1 cellular context compared by ENCODE assay signal in the genomic region with DNA sequence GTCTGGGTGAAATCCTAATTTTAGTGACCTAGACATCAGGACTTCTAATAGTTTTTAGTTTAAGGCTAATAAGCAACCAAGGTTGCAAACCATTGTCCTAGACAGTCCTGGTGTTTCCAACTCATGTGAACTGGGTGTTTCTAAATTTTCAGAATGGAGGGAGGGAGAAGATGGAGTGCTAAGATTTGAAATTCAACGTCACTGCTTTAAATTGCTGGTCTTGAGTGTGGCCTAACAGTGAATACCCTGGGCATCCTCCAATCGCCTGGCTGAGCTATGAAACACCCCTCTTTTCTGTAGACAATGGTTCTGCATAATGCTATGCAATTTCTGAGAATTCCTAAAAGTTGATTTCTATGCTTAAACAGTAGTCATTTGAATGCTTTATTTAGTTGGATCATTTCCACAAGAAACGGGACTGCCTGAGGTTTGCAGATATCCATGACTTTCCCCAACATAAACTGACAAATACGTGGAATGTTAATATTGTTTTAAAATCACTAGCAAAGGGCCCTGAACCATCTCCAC.
TF ChIP-seq lines count a peak whose summit lies in the region.

No MANE protein-coding gene starts in this region.

TF ChIP-seq in K562, 482 proteins besides CTCF, POLR2A, EP300 and RAD21 (continued from another document and continues in another):
- TF ChIP-seq, protein P1, sequence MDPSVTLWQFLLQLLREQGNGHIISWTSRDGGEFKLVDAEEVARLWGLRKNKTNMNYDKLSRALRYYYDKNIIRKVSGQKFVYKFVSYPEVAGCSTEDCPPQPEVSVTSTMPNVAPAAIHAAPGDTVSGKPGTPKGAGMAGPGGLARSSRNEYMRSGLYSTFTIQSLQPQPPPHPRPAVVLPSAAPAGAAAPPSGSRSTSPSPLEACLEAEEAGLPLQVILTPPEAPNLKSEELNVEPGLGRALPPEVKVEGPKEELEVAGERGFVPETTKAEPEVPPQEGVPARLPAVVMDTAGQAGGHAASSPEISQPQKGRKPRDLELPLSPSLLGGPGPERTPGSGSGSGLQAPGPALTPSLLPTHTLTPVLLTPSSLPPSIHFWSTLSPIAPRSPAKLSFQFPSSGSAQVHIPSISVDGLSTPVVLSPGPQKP (CRISPR knock-in tag; IDR thresholded peaks at IDR 0.05): no peak
- TF ChIP-seq ZKSCAN1 (IDR thresholded peaks at IDR 0.05; ENCODE audit: low read depth, low read length) (no peak), ZNF589 (CRISPR knock-in tag; IDR thresholded peaks at IDR 0.05; ENCODE audit: low read depth) (no peak), ZNF354B (CRISPR knock-in tag; IDR thresholded peaks at IDR 0.05) (no peak), FOXM1 (IDR thresholded peaks at IDR 0.05; ENCODE audit: low read depth) (no peak), FOXM1 (CRISPR knock-in tag; IDR thresholded peaks at IDR 0.05; ENCODE audit: low read depth) (no peak), SRF (CRISPR knock-in tag; IDR thresholded peaks at IDR 0.05) (no peak), TEAD1 (CRISPR knock-in tag; IDR thresholded peaks at IDR 0.05) (no peak), ZMIZ1 (IDR thresholded peaks at IDR 0.05; ENCODE audit: low read depth in 2 of 2, low read length in 2 of 2) (0 out of 4 replicates have a peak, but pooled peaks of 1 of the 2 experiments have one; percentile 33), ZFX (CRISPR knock-in tag; IDR thresholded peaks at IDR 0.05) (peak; percentile 33; the same call in 1 of the 2 replicates), ATF7 (IDR thresholded peaks at IDR 0.05) (peak; percentile 39; the same call in 1 of the 2 replicates), MEIS2 (IDR thresholded peaks at IDR 0.05; ENCODE audit: partially characterized antibody) (no peak), SRSF7 (optimal IDR thresholded peaks at IDR 0.05; ENCODE audit: low read depth, low read length) (no peak), SREBF2 (CRISPR knock-in tag; IDR thresholded peaks at IDR 0.05) (no peak), ATF1 (CRISPR knock-in tag; IDR thresholded peaks at IDR 0.05) (no peak), ATF1 (tag; IDR thresholded peaks at IDR 0.05) (peak; percentile 84), SMARCE1 (IDR thresholded peaks at IDR 0.05) (no peak), TEAD4 (IDR thresholded peaks at IDR 0.05; ENCODE audit: low read length) (peak; percentile 17; the same call in 1 of the 2 replicates), TEAD4 (CRISPR knock-in tag; IDR thresholded peaks at IDR 0.05; ENCODE audit: borderline replicate concordance) (no peak), EGR1 (conservative IDR thresholded peaks at IDR 0.05) (no peak), MECOM (CRISPR knock-in tag; IDR thresholded peaks at IDR 0.05) (no peak), ZNF165 (CRISPR knock-in tag; IDR thresholded peaks at IDR 0.05; ENCODE audit: borderline replicate concordance) (no peak), LARP7 (IDR thresholded peaks at IDR 0.05) (no peak), SRSF1 (IDR thresholded peaks at IDR 0.05; ENCODE audit: low read depth, low read length) (no peak), RBM17 (IDR thresholded peaks at IDR 0.05; ENCODE audit: borderline replicate concordance, low read depth, low read length) (no peak), ZBTB11 (CRISPR knock-in tag; IDR thresholded peaks at IDR 0.05) (0 out of 6 replicates have a peak, but pooled peaks of 1 of the 3 experiments have one; percentile 19), SP1 (CRISPR knock-in tag; IDR thresholded peaks at IDR 0.05) (no peak), BDP1 (IDR thresholded peaks at IDR 0.05; ENCODE audit: insufficient read depth, insufficient read length) (no peak), RUNX1 (IDR thresholded peaks at IDR 0.05; ENCODE audit: low read depth) (no peak), GATA2 (CRISPR knock-in tag; IDR thresholded peaks at IDR 0.05) (peak; percentile 72), HNRNPK (IDR thresholded peaks at IDR 0.05; ENCODE audit: low read depth, low read length, poor library complexity, severe bottlenecking) (no peak), KDM1A (IDR thresholded peaks at IDR 0.05) (no peak), RBFOX2 (IDR thresholded peaks at IDR 0.05; ENCODE audit: low read depth, low read length) (no peak), GABPB2 (CRISPR knock-in tag; conservative IDR thresholded peaks at IDR 0.05) (no peak), NFE2 (IDR thresholded peaks at IDR 0.05; ENCODE audit: low read depth) (no peak), TAL1 (IDR thresholded peaks at IDR 0.05) (no peak), ZC3H4 (CRISPR knock-in tag; IDR thresholded peaks at IDR 0.05; ENCODE audit: borderline replicate concordance) (no peak), ZNF436 (CRISPR knock-in tag; IDR thresholded peaks at IDR 0.05) (no peak), TAF15 (IDR thresholded peaks at IDR 0.05; ENCODE audit: low read depth, low read length) (no peak), BRD4 (IDR thresholded peaks at IDR 0.05) (no peak), ZNF717 (CRISPR knock-in tag; IDR thresholded peaks at IDR 0.05) (no peak), PPARD (CRISPR knock-in tag; IDR thresholded peaks at IDR 0.05) (no peak), HDAC2 (IDR thresholded peaks at IDR 0.05) (no peak), ARHGAP35 (IDR thresholded peaks at IDR 0.05; ENCODE audit: partially characterized antibody) (no peak), HMG20A (CRISPR knock-in tag; conservative IDR thresholded peaks at IDR 0.05) (no peak), BCL6 (CRISPR knock-in tag; IDR thresholded peaks at IDR 0.05) (no peak), CREM (IDR thresholded peaks at IDR 0.05; ENCODE audit: low read depth) (peak; percentile 84), MYC (IDR thresholded peaks at IDR 0.05; ENCODE audit: low read depth, low read length) (peak; percentile 47; the same call in 1 of the 2 replicates), MYC (CRISPR knock-in tag; IDR thresholded peaks at IDR 0.05; ENCODE audit: borderline replicate concordance, low read depth) (no peak), ZC3H8 (IDR thresholded peaks at IDR 0.05) (no peak), PRDM10 (IDR thresholded peaks at IDR 0.05; ENCODE audit: partially characterized antibody) (peak; percentile 83), MEF2A (IDR thresholded peaks at IDR 0.05; ENCODE audit: control insufficient read depth, low read depth, low read length) (no peak), DACH1 (IDR thresholded peaks at IDR 0.05; ENCODE audit: partially characterized antibody) (no peak), TRIM28 (IDR thresholded peaks at IDR 0.05) (no peak), POLR2H (tag; IDR thresholded peaks at IDR 0.05; ENCODE audit: low read depth) (peak; percentile 45; the same call in 1 of the 2 replicates), ZNF707 (CRISPR knock-in tag; conservative IDR thresholded peaks at IDR 0.05) (no peak)
- TF ChIP-seq, protein P2, sequence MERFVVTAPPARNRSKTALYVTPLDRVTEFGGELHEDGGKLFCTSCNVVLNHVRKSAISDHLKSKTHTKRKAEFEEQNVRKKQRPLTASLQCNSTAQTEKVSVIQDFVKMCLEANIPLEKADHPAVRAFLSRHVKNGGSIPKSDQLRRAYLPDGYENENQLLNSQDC (CRISPR knock-in tag; IDR thresholded peaks at IDR 0.05): no peak
- TF ChIP-seq, protein P3, sequence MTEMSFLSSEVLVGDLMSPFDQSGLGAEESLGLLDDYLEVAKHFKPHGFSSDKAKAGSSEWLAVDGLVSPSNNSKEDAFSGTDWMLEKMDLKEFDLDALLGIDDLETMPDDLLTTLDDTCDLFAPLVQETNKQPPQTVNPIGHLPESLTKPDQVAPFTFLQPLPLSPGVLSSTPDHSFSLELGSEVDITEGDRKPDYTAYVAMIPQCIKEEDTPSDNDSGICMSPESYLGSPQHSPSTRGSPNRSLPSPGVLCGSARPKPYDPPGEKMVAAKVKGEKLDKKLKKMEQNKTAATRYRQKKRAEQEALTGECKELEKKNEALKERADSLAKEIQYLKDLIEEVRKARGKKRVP (CRISPR knock-in tag; IDR thresholded peaks at IDR 0.05): 0 out of 2 replicates have a peak, but pooled peaks have one; percentile 9
- TF ChIP-seq, protein P4, sequence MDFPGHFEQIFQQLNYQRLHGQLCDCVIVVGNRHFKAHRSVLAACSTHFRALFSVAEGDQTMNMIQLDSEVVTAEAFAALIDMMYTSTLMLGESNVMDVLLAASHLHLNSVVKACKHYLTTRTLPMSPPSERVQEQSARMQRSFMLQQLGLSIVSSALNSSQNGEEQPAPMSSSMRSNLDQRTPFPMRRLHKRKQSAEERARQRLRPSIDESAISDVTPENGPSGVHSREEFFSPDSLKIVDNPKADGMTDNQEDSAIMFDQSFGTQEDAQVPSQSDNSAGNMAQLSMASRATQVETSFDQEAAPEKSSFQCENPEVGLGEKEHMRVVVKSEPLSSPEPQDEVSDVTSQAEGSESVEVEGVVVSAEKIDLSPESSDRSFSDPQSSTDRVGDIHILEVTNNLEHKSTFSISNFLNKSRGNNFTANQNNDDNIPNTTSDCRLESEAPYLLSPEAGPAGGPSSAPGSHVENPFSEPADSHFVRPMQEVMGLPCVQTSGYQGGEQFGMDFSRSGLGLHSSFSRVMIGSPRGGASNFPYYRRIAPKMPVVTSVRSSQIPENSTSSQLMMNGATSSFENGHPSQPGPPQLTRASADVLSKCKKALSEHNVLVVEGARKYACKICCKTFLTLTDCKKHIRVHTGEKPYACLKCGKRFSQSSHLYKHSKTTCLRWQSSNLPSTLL (IDR thresholded peaks at IDR 0.05): no peak
